In genomic region chr1:219292341-219292740, GRCh38 we compare ENCODE assay signal across 23 cellular contexts.
"Had no signal": no experiment of that assay in that cellular context is flagged by ENCODE, and none has a peak within 500 bp of the region (broad histone marks: within the 10 kb centered on the region; RNA-seq: fewer than 3 reads in every experiment).

No MANE protein-coding gene starts in this region.

- H3K27me3 ChIP-seq: SJSA1 had no signal

- H3K9me3 ChIP-seq: SJSA1 had no signal

- H3K4me1 ChIP-seq: SJSA1 had no signal

- ATAC-seq: K562 had no signal

- DNase-seq: Kasumi-1, MM.1S, NCI-H1105 treated with DMSO at 0.1 percent for 48 hours, NCI-H1417 treated with DMSO at 0.1 percent for 48 hours, NCI-H146, NCI-H1694 treated with DMSO at 0.1 percent for 48 hours, NCI-H1930, NCI-H2081, NCI-H2107, NCI-H2171 treated with DMSO at 0.1 percent for 48 hours, NCI-H345, NCI-H446 treated with DMSO at 0.1 percent for 48 hours, NCI-H524, NCI-H526 treated with DMSO at 0.1 percent for 48 hours, NCI-H748 treated with DMSO at 0.1 percent for 48 hours, Right ventricle myocardium superior, RPMI8226, SIG-M5 had no signal

- H3K36me3 ChIP-seq: SJSA1 had no signal

- H3K4me3 Mint-ChIP-seq: IgD-negative memory B cell had no signal

- H3K27ac ChIP-seq: KMS-11, SJSA1, SK-N-MC had no signal

- H3K27ac Mint-ChIP-seq: IgD-negative memory B cell had no signal

- H3K27me3 Mint-ChIP-seq: IgD-negative memory B cell had no signal

- H3K4me3 ChIP-seq: K562, SJSA1, SK-N-MC had no signal
